11 cellular contexts compared by ENCODE assay signal in genomic region chr16:85422374-85423185, GRCh38.
DNase-seq lines count a peak whose midpoint lies in the region; ATAC-seq, FAIRE-seq and TF ChIP-seq lines count a peak whose summit lies in the region.
"Had no signal": no experiment of that assay in that cellular context is flagged by ENCODE, and none has a peak within 500 bp of the region (broad histone marks: within the 10 kb centered on the region; RNA-seq: fewer than 3 reads in every experiment).

No MANE protein-coding gene starts in this region.

- no peak for ATAC-seq in activated CD8-positive, alpha-beta T cell treated with anti-CD3 and anti-CD28 coated beads for 36 hours
- ATAC-seq in activated CD8-positive, alpha-beta T cell treated with anti-CD3 and anti-CD28 coated beads, Interleukin-2, amount 10 ng/mL, durations not matched to agents 7 days and 5 days = no peak
- no peak for ATAC-seq in heart left ventricle
- ATAC-seq: activated naive CD4-positive, alpha-beta T cell treated with anti-CD3 and anti-CD28 coated beads, Interleukin-2, amount 50 U/mL, for 72 hours; T-cell had no signal

- H3K36me3 Mint-ChIP-seq in activated CD8-positive, alpha-beta T cell treated with anti-CD3 and anti-CD28 coated beads for 36 hours (ENCODE audit: low read depth) = no peaks in the 10 kb centered on the region
- H3K36me3 Mint-ChIP-seq in activated CD8-positive, alpha-beta T cell treated with anti-CD3 and anti-CD28 coated beads, Interleukin-2, amount 10 ng/mL, durations not matched to agents 7 days and 5 days (ENCODE audit: low read depth) = no peaks in the 10 kb centered on the region
- H3K36me3 Mint-ChIP-seq: activated naive CD4-positive, alpha-beta T cell treated with anti-CD3 and anti-CD28 coated beads, Interleukin-2, amount 50 U/mL, for 72 hours; T-cell had no signal

- no peak overlapping the region for H3K4me3 ChIP-seq in heart left ventricle
- H3K4me3 ChIP-seq in small intestine (ENCODE audit: low read depth in 1 of 2, low read length in 2 of 2) = no peak overlapping the region

- WGBS in heart left ventricle, 4 donors = 75 to 81% (median 80%) methylated on average over 22 of the region's 22 CpGs
- 12 to 55% (median 36%) methylated on average over 21 to 22 of the region's 22 CpGs for WGBS in small intestine, 3 donors

- CTCF ChIA-PET in activated CD8-positive, alpha-beta T cell treated with anti-CD3 and anti-CD28 coated beads for 36 hours (lab: Charles Lee) = interaction anchor here (0.6 to 8.0 kb wide), 3 partner anchors 188 to 566 kb away, joined by 3 to 95 read pairs (median 34); no protein-coding TSS in a partner anchor
- CTCF ChIA-PET in activated CD8-positive, alpha-beta T cell treated with anti-CD3 and anti-CD28 coated beads, Interleukin-2, amount 10 ng/mL, durations not matched to agents 7 days and 5 days (lab: Charles Lee) = interaction anchor here (1.2 to 6.8 kb wide), 4 partner anchors 26 to 193 kb away, joined by 4 to 79 read pairs (median 20); no protein-coding TSS in a partner anchor

- H3K9me3 ChIP-seq in heart left ventricle = no peaks in the 10 kb centered on the region
- H3K9me3 ChIP-seq in small intestine (ENCODE audit: control insufficient read depth, low read depth) = no peaks in the 10 kb centered on the region

- intact Hi-C loops in activated CD8-positive, alpha-beta T cell treated with anti-CD3 and anti-CD28 coated beads for 36 hours (cut with micrococcal nuclease) = loop anchor here (5.0 kb wide), 1 partner anchor 190 kb away; the partner anchor contains the start of gene GSE1
- intact Hi-C loops in heart left ventricle (cut with DNase I) = loop anchor here in 7 of 10 donors (5.0 to 10.0 kb wide), 9 partner anchors 62 to 308 kb away; partner anchors contain the start of gene CIBAR2 (in 1 of the 7)

- H3K4me3 Mint-ChIP-seq in activated CD8-positive, alpha-beta T cell treated with anti-CD3 and anti-CD28 coated beads for 36 hours = no peak overlapping the region
- no peak overlapping the region for H3K4me3 Mint-ChIP-seq in activated CD8-positive, alpha-beta T cell treated with anti-CD3 and anti-CD28 coated beads, Interleukin-2, amount 10 ng/mL, durations not matched to agents 7 days and 5 days
- H3K4me3 Mint-ChIP-seq: CD4-positive, alpha-beta T cell; T-cell had no signal

- H3K4me1 ChIP-seq in heart left ventricle = peaks cover 0 to 10% (median 0%) of the 10 kb centered on the region in 12 donors
- H3K4me1 ChIP-seq in small intestine (ENCODE audit: control insufficient read depth in 2 of 2, insufficient read depth in 1 of 2, low read depth in 1 of 2, low read length in 1 of 2) = peaks cover 0 to 3% of the 10 kb centered on the region in 2 donors

- FAIRE-seq in small intestine (lab: Jason Lieb, UNC) (no peak), urothelium cell line (lab: Jason Lieb, UNC) (no peak)

- no peak overlapping the region for H3K27ac ChIP-seq in heart left ventricle
- H3K27ac ChIP-seq in small intestine (ENCODE audit: low read depth in 1 of 2, low read length in 1 of 2) = peak overlapping the region in 1 of 2 donors; percentile 49

- no peaks in the 10 kb centered on the region for H3K9me3 Mint-ChIP-seq in activated CD8-positive, alpha-beta T cell treated with anti-CD3 and anti-CD28 coated beads for 36 hours
- H3K9me3 Mint-ChIP-seq in activated CD8-positive, alpha-beta T cell treated with anti-CD3 and anti-CD28 coated beads, Interleukin-2, amount 10 ng/mL, durations not matched to agents 7 days and 5 days (ENCODE audit: insufficient read depth) = no peaks in the 10 kb centered on the region
- H3K9me3 Mint-ChIP-seq: activated naive CD4-positive, alpha-beta T cell treated with anti-CD3 and anti-CD28 coated beads, Interleukin-2, amount 50 U/mL, for 72 hours; CD4-positive, alpha-beta T cell; T-cell had no signal

- TF ChIP-seq POLR2A in heart left ventricle (IDR thresholded peaks at IDR 0.05) = no peak

- POLR2A ChIA-PET in activated CD8-positive, alpha-beta T cell treated with anti-CD3 and anti-CD28 coated beads for 36 hours (lab: Charles Lee) = interaction anchor here (1.0 kb wide), 1 partner anchor 27 kb away, joined by 3 read pairs; no protein-coding TSS in a partner anchor
- POLR2A ChIA-PET in activated CD8-positive, alpha-beta T cell treated with anti-CD3 and anti-CD28 coated beads, Interleukin-2, amount 10 ng/mL, durations not matched to agents 7 days and 5 days (lab: Charles Lee) = no interaction called here

- no peak for TF ChIP-seq CTCF in activated CD8-positive, alpha-beta T cell treated with anti-CD3 and anti-CD28 coated beads for 36 hours (IDR thresholded peaks at IDR 0.05)
- TF ChIP-seq CTCF in heart left ventricle (IDR thresholded peaks at IDR 0.05) = no peak

- H3K27me3 ChIP-seq in heart left ventricle = no peaks in the 10 kb centered on the region
- peaks cover 0 to 2% of the 10 kb centered on the region in 2 donors for H3K27me3 ChIP-seq in small intestine (ENCODE audit: control insufficient read depth in 2 of 2, insufficient read depth in 2 of 2, low read length in 2 of 2)

- DNase-seq in activated CD8-positive, alpha-beta T cell treated with anti-CD3 and anti-CD28 coated beads for 36 hours = peak; percentile 1
- no peak for DNase-seq in activated CD8-positive, alpha-beta T cell treated with anti-CD3 and anti-CD28 coated beads, Interleukin-2, amount 10 ng/mL, durations not matched to agents 7 days and 5 days
- peak; percentile 51 for DNase-seq in NCI-H748 treated with DMSO at 0.1 percent for 48 hours (lab: John Stamatoyannopoulos, UW)
- peak in 3 of 5 donors; percentile 19 to 51 (median 24) for DNase-seq in heart left ventricle
- peak; percentile 97 for DNase-seq in small intestine
- DNase-seq in NOMO-1 treated with dmso at 0.1 percent for 144 hours (lab: John Stamatoyannopoulos, UW; ENCODE audit: unreplicated experiment) = no peak
- DNase-seq in germinal center (ENCODE audit: low spot score) = no peak
- DNase-seq in urothelium cell line (ENCODE audit: low spot score) = no peak

- no peaks in the 10 kb centered on the region for H3K36me3 ChIP-seq in heart left ventricle
- H3K36me3 ChIP-seq in small intestine (ENCODE audit: control insufficient read depth in 2 of 2, insufficient read depth in 2 of 2, low read length in 2 of 2) = no peaks in the 10 kb centered on the region

- peaks cover 2% of the 10 kb centered on the region for H3K4me1 Mint-ChIP-seq in activated CD8-positive, alpha-beta T cell treated with anti-CD3 and anti-CD28 coated beads for 36 hours (ENCODE audit: low read depth)
- peaks cover 3% of the 10 kb centered on the region for H3K4me1 Mint-ChIP-seq in activated CD8-positive, alpha-beta T cell treated with anti-CD3 and anti-CD28 coated beads, Interleukin-2, amount 10 ng/mL, durations not matched to agents 7 days and 5 days (ENCODE audit: low read depth)

- no peak overlapping the region for H3K27ac Mint-ChIP-seq in activated CD8-positive, alpha-beta T cell treated with anti-CD3 and anti-CD28 coated beads for 36 hours
- no peak overlapping the region for H3K27ac Mint-ChIP-seq in activated CD8-positive, alpha-beta T cell treated with anti-CD3 and anti-CD28 coated beads, Interleukin-2, amount 10 ng/mL, durations not matched to agents 7 days and 5 days
- H3K27ac Mint-ChIP-seq: activated naive CD4-positive, alpha-beta T cell treated with anti-CD3 and anti-CD28 coated beads, Interleukin-2, amount 50 U/mL, for 72 hours; CD4-positive, alpha-beta T cell; T-cell had no signal

- no peaks in the 10 kb centered on the region for H3K27me3 Mint-ChIP-seq in activated CD8-positive, alpha-beta T cell treated with anti-CD3 and anti-CD28 coated beads for 36 hours
- peaks cover 3% of the 10 kb centered on the region for H3K27me3 Mint-ChIP-seq in activated CD8-positive, alpha-beta T cell treated with anti-CD3 and anti-CD28 coated beads, Interleukin-2, amount 10 ng/mL, durations not matched to agents 7 days and 5 days (ENCODE audit: low read depth)
- H3K27me3 Mint-ChIP-seq: CD4-positive, alpha-beta T cell had no signal

Comparison
In these comparisons a context has a peak if more than half of its experiments do, and no peak if none do; other contexts are left out.
1. DNase-seq: peak in activated CD8-positive, alpha-beta T cell treated with anti-CD3 and anti-CD28 coated beads for 36 hours (single experiment), NCI-H748 treated with DMSO at 0.1 percent for 48 hours (single experiment), heart left ventricle (3 of 5) and small intestine (single experiment); none in activated CD8-positive, alpha-beta T cell treated with anti-CD3 and anti-CD28 coated beads, Interleukin-2, amount 10 ng/mL, durations not matched to agents 7 days and 5 days (single experiment), NOMO-1 treated with dmso at 0.1 percent for 144 hours (single experiment), germinal center (single experiment) and urothelium cell line (single experiment).